Comparison of ENCODE assay signal across 2 cellular contexts in genomic region chr12:2957816-2958431, GRCh38.
TF ChIP-seq lines count a peak whose summit lies in the region.

No MANE protein-coding gene starts in this region.

TF ChIP-seq in H1, 55 proteins besides CTCF, POLR2A, EP300 and RAD21:
- no peak for TF ChIP-seq TAF7 (optimal IDR thresholded peaks at IDR 0.05; ENCODE audit: borderline replicate concordance, low read depth, low read length)
- TF ChIP-seq CTBP2 (IDR thresholded peaks at IDR 0.05; ENCODE audit: borderline replicate concordance, insufficient read depth, insufficient read length, low read length) = no peak
- no peak for TF ChIP-seq HDAC2 (IDR thresholded peaks at IDR 0.05; ENCODE audit: borderline replicate concordance in 1 of 2, low read depth in 2 of 2, low read length in 2 of 2)
- TF ChIP-seq SIRT6 (IDR thresholded peaks at IDR 0.05; ENCODE audit: low read length) = no peak
- no peak for TF ChIP-seq FOSL1 (IDR thresholded peaks at IDR 0.05; ENCODE audit: insufficient read depth, low read depth, low read length)
- TF ChIP-seq CBX5 (IDR thresholded peaks at IDR 0.05; ENCODE audit: low read depth, low read length) = no peak
- no peak for TF ChIP-seq TCF12 (IDR thresholded peaks at IDR 0.05; ENCODE audit: low read depth, low read length)
- TF ChIP-seq TEAD4 (IDR thresholded peaks at IDR 0.05; ENCODE audit: low read depth, low read length) = no peak
- TF ChIP-seq JUND (IDR thresholded peaks at IDR 0.05; ENCODE audit: low read length) = no peak
- no peak for TF ChIP-seq MAFK (IDR thresholded peaks at IDR 0.05; ENCODE audit: low read depth, low read length)
- TF ChIP-seq ATF3 (IDR thresholded peaks at IDR 0.05; ENCODE audit: insufficient read depth, low read depth, low read length) = no peak
- no peak for TF ChIP-seq GABPA (IDR thresholded peaks at IDR 0.05; ENCODE audit: borderline replicate concordance, insufficient read depth, low read length)
- TF ChIP-seq BACH1 (IDR thresholded peaks at IDR 0.05; ENCODE audit: low read length) = no peak
- no peak for TF ChIP-seq CHD2 (IDR thresholded peaks at IDR 0.05; ENCODE audit: low read length)
- no peak for TF ChIP-seq TBP (IDR thresholded peaks at IDR 0.05; ENCODE audit: low read depth, low read length)

TF ChIP-seq in neural cell, 6 proteins besides CTCF, POLR2A, EP300 and RAD21:
- no peak for TF ChIP-seq EZH2 (IDR thresholded peaks at IDR 0.05; ENCODE audit: borderline replicate concordance, insufficient read depth, low read length, poor library complexity, severe bottlenecking)
- TF ChIP-seq MXI1 (conservative IDR thresholded peaks at IDR 0.05; ENCODE audit: poor library complexity, severe bottlenecking) = no peak
- TF ChIP-seq, protein P1, sequence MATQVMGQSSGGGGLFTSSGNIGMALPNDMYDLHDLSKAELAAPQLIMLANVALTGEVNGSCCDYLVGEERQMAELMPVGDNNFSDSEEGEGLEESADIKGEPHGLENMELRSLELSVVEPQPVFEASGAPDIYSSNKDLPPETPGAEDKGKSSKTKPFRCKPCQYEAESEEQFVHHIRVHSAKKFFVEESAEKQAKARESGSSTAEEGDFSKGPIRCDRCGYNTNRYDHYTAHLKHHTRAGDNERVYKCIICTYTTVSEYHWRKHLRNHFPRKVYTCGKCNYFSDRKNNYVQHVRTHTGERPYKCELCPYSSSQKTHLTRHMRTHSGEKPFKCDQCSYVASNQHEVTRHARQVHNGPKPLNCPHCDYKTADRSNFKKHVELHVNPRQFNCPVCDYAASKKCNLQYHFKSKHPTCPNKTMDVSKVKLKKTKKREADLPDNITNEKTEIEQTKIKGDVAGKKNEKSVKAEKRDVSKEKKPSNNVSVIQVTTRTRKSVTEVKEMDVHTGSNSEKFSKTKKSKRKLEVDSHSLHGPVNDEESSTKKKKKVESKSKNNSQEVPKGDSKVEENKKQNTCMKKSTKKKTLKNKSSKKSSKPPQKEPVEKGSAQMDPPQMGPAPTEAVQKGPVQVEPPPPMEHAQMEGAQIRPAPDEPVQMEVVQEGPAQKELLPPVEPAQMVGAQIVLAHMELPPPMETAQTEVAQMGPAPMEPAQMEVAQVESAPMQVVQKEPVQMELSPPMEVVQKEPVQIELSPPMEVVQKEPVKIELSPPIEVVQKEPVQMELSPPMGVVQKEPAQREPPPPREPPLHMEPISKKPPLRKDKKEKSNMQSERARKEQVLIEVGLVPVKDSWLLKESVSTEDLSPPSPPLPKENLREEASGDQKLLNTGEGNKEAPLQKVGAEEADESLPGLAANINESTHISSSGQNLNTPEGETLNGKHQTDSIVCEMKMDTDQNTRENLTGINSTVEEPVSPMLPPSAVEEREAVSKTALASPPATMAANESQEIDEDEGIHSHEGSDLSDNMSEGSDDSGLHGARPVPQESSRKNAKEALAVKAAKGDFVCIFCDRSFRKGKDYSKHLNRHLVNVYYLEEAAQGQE (IDR thresholded peaks at IDR 0.05; ENCODE audit: borderline replicate concordance) = no peak
- TF ChIP-seq SMC3 (conservative IDR thresholded peaks at IDR 0.05; ENCODE audit: poor library complexity) = no peak
- TF ChIP-seq POLR2AphosphoS5 (IDR thresholded peaks at IDR 0.05) = no peak
- TF ChIP-seq TAF1 (IDR thresholded peaks at IDR 0.05; ENCODE audit: low read depth) = no peak
TF ChIP-seq in neural cell: peak in this region for 0.
